In genomic region chr18:54020346-54020745, GRCh38 we compare ENCODE assay signal across 18 cellular contexts.
"Had no signal": no experiment of that assay in that cellular context is flagged by ENCODE, and none has a peak within 500 bp of the region (broad histone marks: within the 10 kb centered on the region; RNA-seq: fewer than 3 reads in every experiment).

No MANE protein-coding gene starts in this region.

- H3K27me3 ChIP-seq: tibial nerve had no signal

- H3K4me3 ChIP-seq: prostate gland, tibial nerve had no signal

- H3K27ac Mint-ChIP-seq: activated CD4-positive, alpha-beta memory T cell treated with anti-CD3 and anti-CD28 coated beads, Interleukin-2, amount 10 ng/mL, durations not matched to agents 7 days and 5 days; activated CD8-positive, alpha-beta memory T cell treated with anti-CD3 and anti-CD28 coated beads, Interleukin-2, amount 10 ng/mL, durations not matched to agents 7 days and 5 days; activated naive CD4-positive, alpha-beta T cell treated with anti-CD3 and anti-CD28 coated beads for 36 hours; activated T-helper 2 cell treated with anti-CD3 and anti-CD28 coated beads, Interferon-gamma antibody, Interleukin-2, Interleukin-4, amounts not matched to agents 10 μg/mL and 5 μg/mL and 100 μg/mL, durations not matched to agents 14 hours and 24 hours and 36 hours; immature natural killer cell; T-helper 2 cell treated with Interferon-gamma antibody and Interleukin-4, amounts not matched to agents 5 μg/mL and 100 μg/mL, for 36 hours; WTC11 had no signal

- H3K36me3 Mint-ChIP-seq: activated CD8-positive, alpha-beta memory T cell treated with anti-CD3 and anti-CD28 coated beads, Interleukin-2, amount 10 ng/mL, durations not matched to agents 7 days and 5 days; immature natural killer cell; WTC11 had no signal

- H3K9me3 Mint-ChIP-seq: activated CD4-positive, alpha-beta memory T cell treated with anti-CD3 and anti-CD28 coated beads, Interleukin-2, amount 10 ng/mL, durations not matched to agents 7 days and 5 days; activated naive CD4-positive, alpha-beta T cell treated with anti-CD3 and anti-CD28 coated beads for 36 hours; activated T-helper 2 cell treated with anti-CD3 and anti-CD28 coated beads, Interferon-gamma antibody, Interleukin-2, Interleukin-4, amounts not matched to agents 10 μg/mL and 5 μg/mL and 100 μg/mL, durations not matched to agents 14 hours and 24 hours and 36 hours; T-helper 2 cell treated with Interferon-gamma antibody and Interleukin-4, amounts not matched to agents 5 μg/mL and 100 μg/mL, for 36 hours had no signal

- H3K9me3 ChIP-seq: prostate gland, tibial nerve had no signal

- H3K27ac ChIP-seq: prostate gland, tibial nerve had no signal

- DNase-seq: activated CD4-positive, alpha-beta memory T cell treated with anti-CD3 and anti-CD28 coated beads, Interleukin-2, amount 10 ng/mL, durations not matched to agents 7 days and 5 days; activated CD4-positive, alpha-beta T cell treated with anti-CD3 and anti-CD28 coated beads for 48 hours; activated CD8-positive, alpha-beta memory T cell treated with anti-CD3 and anti-CD28 coated beads, Interleukin-2, amount 10 ng/mL, durations not matched to agents 7 days and 5 days; activated naive CD4-positive, alpha-beta T cell treated with anti-CD3 and anti-CD28 coated beads for 36 hours; aorta; immature natural killer cell; left ventricle myocardium superior; right cardiac atrium; stimulated activated CD4-positive, alpha-beta T cell treated with anti-CD3 and anti-CD28 coated beads, Interleukin-2, amount 100 ng/mL, for 24 hours; stimulated activated naive CD8-positive, alpha-beta T cell treated with anti-CD3 and anti-CD28 coated beads, Interleukin-15, Interleukin-2, amounts not matched to agents 100 U/mL and 50 U/mL, for 24 hours; SW 1271 had no signal

- H3K4me1 ChIP-seq: prostate gland, tibial nerve had no signal

- ATAC-seq: activated CD8-positive, alpha-beta memory T cell treated with anti-CD3 and anti-CD28 coated beads, Interleukin-2, amount 10 ng/mL, durations not matched to agents 7 days and 5 days; left ventricle myocardium superior; right cardiac atrium; stimulated activated naive CD8-positive, alpha-beta T cell treated with anti-CD3 and anti-CD28 coated beads, Interleukin-15, Interleukin-2, amounts not matched to agents 100 U/mL and 50 U/mL, for 24 hours; WTC11 had no signal

- H3K4me1 Mint-ChIP-seq: immature natural killer cell had no signal

- H3K4me3 Mint-ChIP-seq: activated CD4-positive, alpha-beta memory T cell treated with anti-CD3 and anti-CD28 coated beads, Interleukin-2, amount 10 ng/mL, durations not matched to agents 7 days and 5 days; activated CD8-positive, alpha-beta memory T cell treated with anti-CD3 and anti-CD28 coated beads, Interleukin-2, amount 10 ng/mL, durations not matched to agents 7 days and 5 days; activated naive CD4-positive, alpha-beta T cell treated with anti-CD3 and anti-CD28 coated beads for 36 hours; immature natural killer cell; T-helper 2 cell treated with Interferon-gamma antibody and Interleukin-4, amounts not matched to agents 5 μg/mL and 100 μg/mL, for 36 hours; WTC11 had no signal

- H3K36me3 ChIP-seq: prostate gland, tibial nerve had no signal

- FAIRE-seq: TTC549, urothelium cell line had no signal

- H3K27me3 Mint-ChIP-seq: activated CD4-positive, alpha-beta memory T cell treated with anti-CD3 and anti-CD28 coated beads, Interleukin-2, amount 10 ng/mL, durations not matched to agents 7 days and 5 days; activated CD8-positive, alpha-beta memory T cell treated with anti-CD3 and anti-CD28 coated beads, Interleukin-2, amount 10 ng/mL, durations not matched to agents 7 days and 5 days had no signal
